ENCODE assay signal across 27 cellular contexts in genomic region chr5:31435730-31436129, GRCh38.
"Had no signal": no experiment of that assay in that cellular context is flagged by ENCODE, and none has a peak within 500 bp of the region (broad histone marks: within the 10 kb centered on the region; RNA-seq: fewer than 3 reads in every experiment).

No MANE protein-coding gene starts in this region.

- H3K27ac Mint-ChIP-seq: activated CD4-positive, alpha-beta memory T cell treated with anti-CD3 and anti-CD28 coated beads, Interleukin-2, amount 10 ng/mL, durations not matched to agents 7 days and 5 days; activated CD4-positive, alpha-beta T cell treated with anti-CD3 and anti-CD28 coated beads, Interleukin-2, amount 10 ng/mL, durations not matched to agents 7 days and 5 days; activated naive CD8-positive, alpha-beta T cell; activated T-cell treated with anti-CD3 and anti-CD28 coated beads, Interleukin-2, amount 50 U/mL, for 24 hours; activated T-cell treated with anti-CD3 and anti-CD28 coated beads, Interleukin-2, amount 50 U/mL, for 72 hours had no signal

- H3K4me1 ChIP-seq: esophagus muscularis mucosa, foreskin keratinocyte, gastrocnemius medialis, heart right ventricle had no signal

- H3K9me3 ChIP-seq: body of pancreas, esophagus muscularis mucosa, gastrocnemius medialis, heart right ventricle had no signal

- H3K27me3 ChIP-seq: body of pancreas, esophagus muscularis mucosa, foreskin keratinocyte, gastrocnemius medialis, heart right ventricle had no signal

- ATAC-seq: activated T-cell treated with anti-CD3 and anti-CD28 coated beads, Interleukin-2, amount 50 U/mL, for 72 hours; body of pancreas; effector memory CD8-positive, alpha-beta T cell; foreskin keratinocyte; gastrocnemius medialis; heart right ventricle had no signal

- H3K27me3 Mint-ChIP-seq: activated CD4-positive, alpha-beta memory T cell treated with anti-CD3 and anti-CD28 coated beads, Interleukin-2, amount 10 ng/mL, durations not matched to agents 7 days and 5 days; activated CD4-positive, alpha-beta T cell treated with anti-CD3 and anti-CD28 coated beads, Interleukin-2, amount 10 ng/mL, durations not matched to agents 7 days and 5 days; activated naive CD8-positive, alpha-beta T cell; activated T-cell treated with anti-CD3 and anti-CD28 coated beads, Interleukin-2, amount 50 U/mL, for 24 hours; effector memory CD8-positive, alpha-beta T cell had no signal

- H3K4me3 Mint-ChIP-seq: activated CD4-positive, alpha-beta memory T cell treated with anti-CD3 and anti-CD28 coated beads, Interleukin-2, amount 10 ng/mL, durations not matched to agents 7 days and 5 days; activated CD4-positive, alpha-beta T cell treated with anti-CD3 and anti-CD28 coated beads, Interleukin-2, amount 10 ng/mL, durations not matched to agents 7 days and 5 days; activated naive CD8-positive, alpha-beta T cell; activated T-cell treated with anti-CD3 and anti-CD28 coated beads, Interleukin-2, amount 50 U/mL, for 24 hours; activated T-cell treated with anti-CD3 and anti-CD28 coated beads, Interleukin-2, amount 50 U/mL, for 72 hours; effector memory CD8-positive, alpha-beta T cell had no signal

- H3K9me3 Mint-ChIP-seq: activated CD4-positive, alpha-beta memory T cell treated with anti-CD3 and anti-CD28 coated beads, Interleukin-2, amount 10 ng/mL, durations not matched to agents 7 days and 5 days; activated CD4-positive, alpha-beta T cell treated with anti-CD3 and anti-CD28 coated beads, Interleukin-2, amount 10 ng/mL, durations not matched to agents 7 days and 5 days; activated T-cell treated with anti-CD3 and anti-CD28 coated beads, Interleukin-2, amount 50 U/mL, for 24 hours; activated T-cell treated with anti-CD3 and anti-CD28 coated beads, Interleukin-2, amount 50 U/mL, for 72 hours; effector memory CD8-positive, alpha-beta T cell had no signal

- H3K4me3 ChIP-seq: body of pancreas, esophagus muscularis mucosa, gastrocnemius medialis, heart right ventricle had no signal

- DNase-seq: activated CD4-positive, alpha-beta memory T cell treated with anti-CD3 and anti-CD28 coated beads, Interleukin-2, amount 10 ng/mL, durations not matched to agents 7 days and 5 days; activated CD4-positive, alpha-beta T cell treated with anti-CD3 and anti-CD28 coated beads for 1 hour; activated CD4-positive, alpha-beta T cell treated with anti-CD3 and anti-CD28 coated beads for 4 hours; activated CD4-positive, alpha-beta T cell treated with anti-CD3 and anti-CD28 coated beads, Interleukin-2, amount 10 ng/mL, durations not matched to agents 7 days and 5 days; activated CD4-positive, alpha-beta T cell treated with anti-CD3 and anti-CD28 coated beads, Interleukin-2, amount 50 U/mL, for 4 hours; activated CD8-positive, alpha-beta memory T cell treated with anti-CD3 and anti-CD28 coated beads, Interleukin-2, amount 50 U/mL, for 48 hours; activated gamma-delta T cell; activated naive CD4-positive, alpha-beta T cell; activated naive CD4-positive, alpha-beta T cell treated with anti-CD3 and anti-CD28 coated beads, Interleukin-2, amount 50 U/mL, for 16 hours; activated T-cell treated with anti-CD3 and anti-CD28 coated beads for 4 hours; activated T-cell treated with anti-CD3 and anti-CD28 coated beads, Interleukin-2, amount 50 U/mL, for 24 hours; activated T-cell treated with anti-CD3 and anti-CD28 coated beads, Interleukin-2, amount 50 U/mL, for 72 hours; amniotic stem cell; anterior cingulate cortex; body of pancreas; caudate nucleus; cortex of kidney; dermis blood vessel endothelial cell; effector CD4-positive, alpha-beta T cell; effector memory CD8-positive, alpha-beta T cell; erythroblast; foreskin keratinocyte; gastrocnemius medialis; heart right ventricle; T-helper 2 cell had no signal

- H3K27ac ChIP-seq: esophagus muscularis mucosa, foreskin keratinocyte, gastrocnemius medialis, heart right ventricle had no signal
